3 cellular contexts compared by ENCODE assay signal in genomic region chr1:173005196-173005864, GRCh38.
TF ChIP-seq lines count a peak whose summit lies in the region.

No MANE protein-coding gene starts in this region.

TF ChIP-seq in IMR-90, 13 proteins besides CTCF, POLR2A, EP300 and RAD21:
- TF ChIP-seq BHLHE40 (IDR thresholded peaks at IDR 0.05; ENCODE audit: low read depth, low read length) (no peak), MAZ (IDR thresholded peaks at IDR 0.05; ENCODE audit: borderline replicate concordance, low read depth, low read length) (no peak), FOS (IDR thresholded peaks at IDR 0.05; ENCODE audit: low read depth, low read length) (no peak), CEBPB (IDR thresholded peaks at IDR 0.05; ENCODE audit: low read depth, low read length) (no peak), MXI1 (IDR thresholded peaks at IDR 0.05; ENCODE audit: borderline replicate concordance, low read depth, low read length) (no peak), NFE2L2 (IDR thresholded peaks at IDR 0.05; ENCODE audit: low read depth, low read length) (no peak)

TF ChIP-seq in GM12878, 131 proteins besides CTCF, POLR2A, EP300 and RAD21:
- TF ChIP-seq RB1 (IDR thresholded peaks at IDR 0.05; ENCODE audit: borderline replicate concordance) (no peak), NFIC (IDR thresholded peaks at IDR 0.05; ENCODE audit: low read depth, low read length) (no peak), MEF2B (IDR thresholded peaks at IDR 0.05; ENCODE audit: partially characterized antibody, poor library complexity, severe bottlenecking) (no peak), SREBF1 (IDR thresholded peaks at IDR 0.05; ENCODE audit: low read length) (no peak), PRDM15 (CRISPR knock-in tag; IDR thresholded peaks at IDR 0.05) (no peak), CEBPB (IDR thresholded peaks at IDR 0.05; ENCODE audit: borderline replicate concordance in 1 of 2, low read depth in 2 of 2, low read length in 2 of 2) (no peak), BCL3 (IDR thresholded peaks at IDR 0.05; ENCODE audit: borderline replicate concordance, insufficient read depth, low read depth, low read length, poor library complexity, severe bottlenecking) (no peak), EZH2 (IDR thresholded peaks at IDR 0.05; ENCODE audit: borderline replicate concordance, control insufficient read depth, low read depth, low read length) (no peak)
- TF ChIP-seq, protein P1, sequence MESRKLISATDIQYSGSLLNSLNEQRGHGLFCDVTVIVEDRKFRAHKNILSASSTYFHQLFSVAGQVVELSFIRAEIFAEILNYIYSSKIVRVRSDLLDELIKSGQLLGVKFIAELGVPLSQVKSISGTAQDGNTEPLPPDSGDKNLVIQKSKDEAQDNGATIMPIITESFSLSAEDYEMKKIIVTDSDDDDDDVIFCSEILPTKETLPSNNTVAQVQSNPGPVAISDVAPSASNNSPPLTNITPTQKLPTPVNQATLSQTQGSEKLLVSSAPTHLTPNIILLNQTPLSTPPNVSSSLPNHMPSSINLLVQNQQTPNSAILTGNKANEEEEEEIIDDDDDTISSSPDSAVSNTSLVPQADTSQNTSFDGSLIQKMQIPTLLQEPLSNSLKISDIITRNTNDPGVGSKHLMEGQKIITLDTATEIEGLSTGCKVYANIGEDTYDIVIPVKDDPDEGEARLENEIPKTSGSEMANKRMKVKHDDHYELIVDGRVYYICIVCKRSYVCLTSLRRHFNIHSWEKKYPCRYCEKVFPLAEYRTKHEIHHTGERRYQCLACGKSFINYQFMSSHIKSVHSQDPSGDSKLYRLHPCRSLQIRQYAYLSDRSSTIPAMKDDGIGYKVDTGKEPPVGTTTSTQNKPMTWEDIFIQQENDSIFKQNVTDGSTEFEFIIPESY (IDR thresholded peaks at IDR 0.05): no peak
TF ChIP-seq in GM12878: peak in this region for 0.

TF ChIP-seq in liver, 16 proteins besides CTCF, POLR2A, EP300 and RAD21:
- TF ChIP-seq JUND (IDR thresholded peaks at IDR 0.05) (no peak), HNF4G (IDR thresholded peaks at IDR 0.05) (no peak), TAF1 (conservative IDR thresholded peaks at IDR 0.05) (no peak), FOXA2 (IDR thresholded peaks at IDR 0.05) (no peak), EGR1 (IDR thresholded peaks at IDR 0.05; ENCODE audit: low read depth in 2 of 2) (no peak), YY1 (IDR thresholded peaks at IDR 0.05) (no peak), HNF4A (conservative IDR thresholded peaks at IDR 0.05) (no peak), RXRA (IDR thresholded peaks at IDR 0.05) (no peak)
- TF ChIP-seq, protein P1 (IDR thresholded peaks at IDR 0.05): no peak
TF ChIP-seq in liver: peak in this region for 0.
